15 cellular contexts compared by ENCODE assay signal in the genomic region with DNA sequence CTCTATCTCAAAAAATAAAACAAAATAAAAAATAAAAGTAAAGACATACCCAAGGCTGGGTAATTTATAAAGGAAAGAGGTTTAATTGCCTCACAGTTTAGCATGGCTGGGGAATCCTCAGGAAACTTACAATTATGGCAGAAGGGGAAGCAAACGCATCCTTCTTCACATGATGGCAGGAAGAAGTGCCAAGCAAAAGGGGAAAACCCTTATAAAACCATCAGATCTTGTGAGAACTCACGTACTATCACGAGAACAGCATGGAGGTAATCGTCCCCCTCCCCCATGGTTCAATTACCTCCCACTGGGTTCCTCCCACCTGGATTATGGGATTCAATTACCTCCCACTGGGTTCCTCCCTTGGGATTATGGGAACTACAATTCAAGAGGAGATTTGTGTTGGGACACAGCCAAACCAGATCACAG. TPM values are rescaled to one million over a fixed set of nuclear protein-coding genes. Genes with fewer than 3 reads are reported as not detected.
DNase-seq lines count a peak whose midpoint lies in the region; ATAC-seq, FAIRE-seq and TF ChIP-seq lines count a peak whose summit lies in the region.
"Had no signal": no experiment of that assay in that cellular context is flagged by ENCODE, and none has a peak within 500 bp of the region (broad histone marks: within the 10 kb centered on the region; RNA-seq: fewer than 3 reads in every experiment).

No MANE protein-coding gene starts in this region.

- no peak for TF ChIP-seq CTCF in OCI-LY7 (conservative IDR thresholded peaks at IDR 0.05; ENCODE audit: low read length)
- TF ChIP-seq CTCF in K562 (IDR thresholded peaks at IDR 0.05 in 2 of 3, conservative IDR thresholded peaks at IDR 0.05 in 1 of 3; ENCODE audit: insufficient read depth in 2 of 3, low read depth in 1 of 3, low read length in 3 of 3), result no peak
- no peak for TF ChIP-seq CTCF in right atrium auricular region (IDR thresholded peaks at IDR 0.05)

- H3K79me2 ChIP-seq in OCI-LY7 (ENCODE audit: insufficient read depth, low read depth, low read length), result no peaks in the 10 kb centered on the region
- no peaks in the 10 kb centered on the region for H3K79me2 ChIP-seq in K562 (ENCODE audit: control insufficient read depth, insufficient read depth, low read length)

- H3K9me3 ChIP-seq in OCI-LY7 (ENCODE audit: low read length), result 0 out of 2 replicates have a peak, but pooled peaks cover 4% of the 10 kb centered on the region
- H3K9me3 ChIP-seq in K562 (replicated peaks; ENCODE audit: control insufficient read depth, insufficient read depth, low read depth, low read length), result no peaks in the 10 kb centered on the region
- no peaks in the 10 kb centered on the region for H3K9me3 ChIP-seq in right atrium auricular region
- no peaks in the 10 kb centered on the region for H3K9me3 ChIP-seq in small intestine (ENCODE audit: control insufficient read depth, low read depth)
- H3K9me3 ChIP-seq: pancreas had no signal

- peaks cover 5% of the 10 kb centered on the region for H3K9me3 Mint-ChIP-seq in activated naive CD4-positive, alpha-beta T cell treated with anti-CD3 and anti-CD28 coated beads, Interleukin-2, amount 50 U/mL, for 24 hours

- peak overlapping the region; percentile 69 for H3K4me2 ChIP-seq in OCI-LY7 (ENCODE audit: low read length)
- H3K4me2 ChIP-seq in K562 (ENCODE audit: insufficient read depth, low read length), result no peak overlapping the region

- H3K4me3 Mint-ChIP-seq in activated naive CD4-positive, alpha-beta T cell treated with anti-CD3 and anti-CD28 coated beads, Interleukin-2, amount 50 U/mL, for 24 hours, result peak overlapping the region; percentile 68

- H3K27me3 ChIP-seq in K562 (ENCODE audit: control insufficient read depth in 2 of 2, insufficient read depth in 2 of 2, low read length in 2 of 2) (no peaks in the 10 kb centered on the region; a peak in 1 of 5 replicates), right atrium auricular region (no peaks in the 10 kb centered on the region), small intestine (ENCODE audit: control insufficient read depth in 2 of 2, insufficient read depth in 2 of 2, low read length in 2 of 2) (no peaks in the 10 kb centered on the region)
- H3K27me3 ChIP-seq: pancreas had no signal

- peaks cover 66% of the 10 kb centered on the region for H3K4me1 ChIP-seq in OCI-LY7 (ENCODE audit: insufficient read depth, low read length, poor library complexity, severe bottlenecking)
- no peaks in the 10 kb centered on the region; a peak in 2 of 5 replicates for H3K4me1 ChIP-seq in K562 (replicated peaks in 1 of 2; ENCODE audit: control insufficient read depth in 2 of 2, insufficient read depth in 2 of 2, low read length in 2 of 2)
- H3K4me1 ChIP-seq in right atrium auricular region, result no peaks in the 10 kb centered on the region
- no peaks in the 10 kb centered on the region for H3K4me1 ChIP-seq in small intestine (ENCODE audit: control insufficient read depth in 2 of 2, insufficient read depth in 1 of 2, low read depth in 1 of 2, low read length in 1 of 2)
- H3K4me1 ChIP-seq: pancreas had no signal

- TF ChIP-seq EP300 in K562 (IDR thresholded peaks at IDR 0.05; ENCODE audit: low read length), result no peak

- peak overlapping the region; percentile 97 for H3K27ac Mint-ChIP-seq in activated naive CD4-positive, alpha-beta T cell treated with anti-CD3 and anti-CD28 coated beads, Interleukin-2, amount 50 U/mL, for 24 hours

- ATAC-seq in K562 (no peak), HG03457 (IDR thresholded peaks at IDR 0.05; ENCODE audit: unreplicated experiment) (no peak)
- ATAC-seq: HCT116, pancreas, PC-3 had no signal

- H3K9me1 ChIP-seq in K562 (ENCODE audit: control insufficient read depth, insufficient read depth, low read length), result no peaks in the 10 kb centered on the region

- H3K36me3 ChIP-seq in OCI-LY7 (ENCODE audit: insufficient read depth, low read length), result peaks cover 43% of the 10 kb centered on the region
- H3K36me3 ChIP-seq in K562 (ENCODE audit: control insufficient read depth, insufficient read depth, low read length), result peaks cover 14% of the 10 kb centered on the region; the same call in 1 of the 3 replicates
- H3K36me3 ChIP-seq in right atrium auricular region, result no peaks in the 10 kb centered on the region
- no peaks in the 10 kb centered on the region for H3K36me3 ChIP-seq in small intestine (ENCODE audit: control insufficient read depth in 2 of 2, insufficient read depth in 2 of 2, low read length in 2 of 2)
- H3K36me3 ChIP-seq: pancreas had no signal

- H3K4me1 Mint-ChIP-seq in activated naive CD4-positive, alpha-beta T cell treated with anti-CD3 and anti-CD28 coated beads, Interleukin-2, amount 50 U/mL, for 24 hours, result peaks cover 98% of the 10 kb centered on the region

- H3K4me3 ChIP-seq in OCI-LY7 (ENCODE audit: low read depth, low read length, poor library complexity, severe bottlenecking), result no peak overlapping the region
- no peak overlapping the region for H3K4me3 ChIP-seq in K562
- H3K4me3 ChIP-seq in right atrium auricular region, result no peak overlapping the region
- no peak overlapping the region for H3K4me3 ChIP-seq in small intestine (ENCODE audit: low read depth in 1 of 2, low read length in 2 of 2)
- H3K4me3 ChIP-seq: pancreas had no signal

- peaks cover 29% of the 10 kb centered on the region for H3K36me3 Mint-ChIP-seq in activated naive CD4-positive, alpha-beta T cell treated with anti-CD3 and anti-CD28 coated beads, Interleukin-2, amount 50 U/mL, for 24 hours

- H2AFZ ChIP-seq in OCI-LY7 (ENCODE audit: low read length) (no peak overlapping the region), K562 (ENCODE audit: low read depth, low read length) (no peak overlapping the region)

- FAIRE-seq in K562 (lab: Jason Lieb, UNC), result no peak
- FAIRE-seq in small intestine (lab: Jason Lieb, UNC), result no peak
- FAIRE-seq: pancreas, urothelium cell line had no signal

- H3K9ac ChIP-seq in K562 (ENCODE audit: insufficient read depth in 1 of 2, low read depth in 2 of 2, low read length in 2 of 2), result no peak overlapping the region

- H3K27me3 Mint-ChIP-seq in activated naive CD4-positive, alpha-beta T cell treated with anti-CD3 and anti-CD28 coated beads, Interleukin-2, amount 50 U/mL, for 24 hours, result no peaks in the 10 kb centered on the region

- in situ Hi-C loops in K562 (cut with MboI), result no loop called here

- POLR2A ChIA-PET in OCI-LY7 (lab: Charles Lee), result interaction anchor here (0.9 kb wide), 1 partner anchor 9 kb away, joined by 3 read pairs; no protein-coding TSS in a partner anchor
- POLR2A ChIA-PET in K562 (lab: Yijun Ruan, JAX), result no interaction called here

- H3K27ac ChIP-seq in OCI-LY7 (ENCODE audit: low read depth, low read length, poor library complexity, severe bottlenecking) (peak overlapping the region; percentile 84), K562 (ENCODE audit: extremely low read depth, low read depth, low read length) (no peak overlapping the region), right atrium auricular region (no peak overlapping the region), small intestine (ENCODE audit: low read depth in 1 of 2, low read length in 1 of 2) (peak overlapping the region in 1 of 2 donors; percentile 1)
- H3K27ac ChIP-seq: pancreas had no signal

- WGBS in K562 (ENCODE audit: insufficient coverage, low coverage, missing lambda C conversion rate), result 28% methylated on average over 4 of the region's 4 CpGs
- 58 to 70% (median 63%) methylated on average over 4 of the region's 4 CpGs for WGBS in small intestine, 3 donors

- CTCF ChIA-PET in OCI-LY7 (lab: Charles Lee; ENCODE audit: unreplicated experiment) (no interaction called here), K562 (lab: Yijun Ruan, JAX; ENCODE audit: low intra/inter-chr PET ratio) (no interaction called here)

- intact Hi-C loops in OCI-LY7 (cut with micrococcal nuclease; ENCODE audit: unreplicated experiment), result no loop called here
- intact Hi-C loops in K562 (cut with micrococcal nuclease), result no loop called here

- BruUV-seq in OCI-LY7 (replicated peaks; lab: Mats Ljungman, UMichigan) (no TSS peak), K562 (replicated peaks; lab: Mats Ljungman, UMichigan) (no TSS peak)

- no peaks in the 10 kb centered on the region for H3K9me2 ChIP-seq in OCI-LY7 (ENCODE audit: insufficient read depth, low read length)

- H4K20me1 ChIP-seq in OCI-LY7 (ENCODE audit: insufficient read depth, low read length) (no peaks in the 10 kb centered on the region), K562 (replicated peaks; ENCODE audit: control insufficient read depth, insufficient read depth, low read length) (no peaks in the 10 kb centered on the region)

- TF ChIP-seq RAD21 in K562 (CRISPR knock-in tag; conservative IDR thresholded peaks at IDR 0.05 in 1 of 2, IDR thresholded peaks at IDR 0.05 in 1 of 2), result no peak

- DNase-seq in activated naive CD4-positive, alpha-beta T cell treated with Interleukin-2 at 50 U/mL for 16 hours, result no peak
- DNase-seq in OCI-LY7 (ENCODE audit: low spot score) (no peak), K562 (ENCODE audit: extremely low read depth in 1 of 4, low spot score in 3 of 4) (no peak), right atrium auricular region (ENCODE audit: low spot score) (no peak), small intestine (no peak), pons (ENCODE audit: low spot score) (no peak)
- DNase-seq: DMS79 treated with DMSO at 0.1 percent for 48 hours, PC-3 had no signal

- TF ChIP-seq POLR2A in K562 (conservative IDR thresholded peaks at IDR 0.05), result no peak

RNA-seq across cellular contexts. Expression of gene SSTR3, which starts 8.3 kb away (rescaled TPM):
- 0.05 and 0.25 TPM in 2 replicates for total RNA-seq in OCI-LY7 (2014; rRNA removed; shearing (Covaris generic))
- total RNA-seq in OCI-LY7 (2022) (0.30 TPM in 2 replicates), K562 (2014; rRNA removed) (not detected in 2 replicates), K562 (2014; rRNA removed; fragmentation: Illumina TruSeq; extraction: Trizol) (not detected in 2 replicates), K562 (2015; rRNA removed; fragmentation: Illumina TruSeq; extraction: Trizol) (not detected in 2 replicates), K562 (2021) (not detected in 2 replicates), right atrium auricular region (not detected)
- total RNA-seq in K562 (2011; cell fraction: chromatin; rRNA removed; ENCODE audit: low replicate concordance), result 0.07 TPM in 1 of 2 replicates, not detected in the other
- not detected in 2 replicates for total RNA-seq in K562 (2011; cell fraction: nucleolus; rRNA removed)
- 0.07 TPM in 1 of 2 replicates, not detected in the other for total RNA-seq in K562 (2011; cell fraction: nucleoplasm; rRNA removed)
- polyA plus RNA-seq in K562 (2011; rRNA removed) (0.03 TPM in 1 of 2 replicates, not detected in the other), K562 (2014; fragmentation: Illumina TruSeq; extraction: Trizol) (not detected in 2 replicates), K562 (2014; fragmentation: Nextera tagmentation; extraction: Ambion mirVana) (not detected), K562 (2014; rRNA removed) (not detected in 2 replicates), small intestine (under 1 TPM in 1 of 3 donors, not detected in 2; 0.09 TPM)
- polyA plus RNA-seq in K562 (2011; cell fraction: cytosol; rRNA removed), result 0.01 and 0.03 TPM in 2 replicates
- polyA plus RNA-seq in K562 (2011; cell fraction: nucleus; rRNA removed), result 0.09 TPM in 1 of 2 replicates, not detected in the other
- 0.01 TPM in 1 of 2 replicates, not detected in the other for polyA plus RNA-seq in K562 (2012)
- polyA minus RNA-seq in K562 (2011; rRNA and poly(A)+ RNA removed), result not detected in 2 replicates
- polyA minus RNA-seq in K562 (2011; cell fraction: cytosol; rRNA and poly(A)+ RNA removed), result not detected in 2 replicates
- not detected in 2 replicates for polyA minus RNA-seq in K562 (2011; cell fraction: nucleus; rRNA and poly(A)+ RNA removed)
- total RNA-seq: dermis microvascular lymphatic vessel endothelial cell, fibroblast of villous mesenchyme had no signal

RNA-seq across cellular contexts. Expression of gene RAC2, which starts 23.5 kb away (rescaled TPM):
- 91.5 and 142 TPM in 2 replicates for total RNA-seq in OCI-LY7 (2014; rRNA removed; shearing (Covaris generic))
- total RNA-seq in OCI-LY7 (2022) (321 and 331 TPM in 2 replicates), K562 (2014; rRNA removed) (40.4 and 59.3 TPM in 2 replicates), K562 (2014; rRNA removed; fragmentation: Illumina TruSeq; extraction: Trizol) (18.6 and 22.7 TPM in 2 replicates), K562 (2015; rRNA removed; fragmentation: Illumina TruSeq; extraction: Trizol) (45.1 and 50.1 TPM in 2 replicates), K562 (2021) (82.8 and 95.3 TPM in 2 replicates), right atrium auricular region (10 to 100 TPM in 1 of 2 donors, 1 to 10 TPM in 1; 2.9 to 10.3 TPM)
- total RNA-seq in K562 (2011; cell fraction: chromatin; rRNA removed; ENCODE audit: low replicate concordance), result 47.8 and 143 TPM in 2 replicates
- 99.9 and 118 TPM in 2 replicates for total RNA-seq in K562 (2011; cell fraction: nucleolus; rRNA removed)
- 74.1 and 109 TPM in 2 replicates for total RNA-seq in K562 (2011; cell fraction: nucleoplasm; rRNA removed)
- polyA plus RNA-seq in K562 (2011; rRNA removed) (43.3 and 102 TPM in 2 replicates), K562 (2014; fragmentation: Illumina TruSeq; extraction: Trizol) (103 and 132 TPM in 2 replicates), K562 (2014; fragmentation: Nextera tagmentation; extraction: Ambion mirVana) (10 to 100 TPM; 25.4 to 26.8 TPM), K562 (2014; rRNA removed) (49.1 and 51.0 TPM in 2 replicates), small intestine (10 to 100 TPM; 12.1 to 41.1 (median 29.3) TPM)
- polyA plus RNA-seq in K562 (2011; cell fraction: cytosol; rRNA removed), result 74.7 and 120 TPM in 2 replicates
- polyA plus RNA-seq in K562 (2011; cell fraction: nucleus; rRNA removed), result 95.0 and 171 TPM in 2 replicates
- 151 and 373 TPM in 2 replicates for polyA plus RNA-seq in K562 (2012)
- polyA minus RNA-seq in K562 (2011; rRNA and poly(A)+ RNA removed), result 25.1 and 30.5 TPM in 2 replicates
- polyA minus RNA-seq in K562 (2011; cell fraction: cytosol; rRNA and poly(A)+ RNA removed), result 62.2 and 68.9 TPM in 2 replicates
- 69.4 and 73.9 TPM in 2 replicates for polyA minus RNA-seq in K562 (2011; cell fraction: nucleus; rRNA and poly(A)+ RNA removed)

RNA-seq across cellular contexts. Expression of gene C1QTNF6, which starts 32.5 kb away (rescaled TPM):
- total RNA-seq in OCI-LY7 (2014; rRNA removed; shearing (Covaris generic)), result 6.8 and 7.3 TPM in 2 replicates
- total RNA-seq in OCI-LY7 (2022) (18.7 and 19.6 TPM in 2 replicates), K562 (2014; rRNA removed) (0.18 and 0.41 TPM in 2 replicates), K562 (2014; rRNA removed; fragmentation: Illumina TruSeq; extraction: Trizol) (0.54 and 0.55 TPM in 2 replicates), K562 (2015; rRNA removed; fragmentation: Illumina TruSeq; extraction: Trizol) (0.40 and 0.53 TPM in 2 replicates), K562 (2021) (0.75 and 0.81 TPM in 2 replicates), right atrium auricular region (1 to 10 TPM; 1.6 to 2.2 TPM)
- total RNA-seq in K562 (2011; cell fraction: chromatin; rRNA removed; ENCODE audit: low replicate concordance), result 4.0 and 6.2 TPM in 2 replicates
- total RNA-seq in K562 (2011; cell fraction: nucleolus; rRNA removed), result 4.3 and 4.5 TPM in 2 replicates
- 4.8 and 5.4 TPM in 2 replicates for total RNA-seq in K562 (2011; cell fraction: nucleoplasm; rRNA removed)
- polyA plus RNA-seq in K562 (2011; rRNA removed) (0.92 and 1.6 TPM in 2 replicates), K562 (2014; fragmentation: Illumina TruSeq; extraction: Trizol) (0.68 and 1.1 TPM in 2 replicates), K562 (2014; fragmentation: Nextera tagmentation; extraction: Ambion mirVana) (under 1 TPM; 0.20 to 0.21 TPM), K562 (2014; rRNA removed) (0.70 and 0.91 TPM in 2 replicates), small intestine (1 to 10 TPM; 2.4 to 3.6 (median 2.6) TPM)
- 0.52 and 0.83 TPM in 2 replicates for polyA plus RNA-seq in K562 (2011; cell fraction: cytosol; rRNA removed)
- polyA plus RNA-seq in K562 (2011; cell fraction: nucleus; rRNA removed), result 7.9 and 8.6 TPM in 2 replicates
- 0.60 and 4.1 TPM in 2 replicates for polyA plus RNA-seq in K562 (2012)
- polyA minus RNA-seq in K562 (2011; rRNA and poly(A)+ RNA removed), result 1.9 and 2.3 TPM in 2 replicates
- 0.67 and 1.4 TPM in 2 replicates for polyA minus RNA-seq in K562 (2011; cell fraction: cytosol; rRNA and poly(A)+ RNA removed)
- polyA minus RNA-seq in K562 (2011; cell fraction: nucleus; rRNA and poly(A)+ RNA removed), result 6.1 and 9.6 TPM in 2 replicates
